In the genomic region with DNA sequence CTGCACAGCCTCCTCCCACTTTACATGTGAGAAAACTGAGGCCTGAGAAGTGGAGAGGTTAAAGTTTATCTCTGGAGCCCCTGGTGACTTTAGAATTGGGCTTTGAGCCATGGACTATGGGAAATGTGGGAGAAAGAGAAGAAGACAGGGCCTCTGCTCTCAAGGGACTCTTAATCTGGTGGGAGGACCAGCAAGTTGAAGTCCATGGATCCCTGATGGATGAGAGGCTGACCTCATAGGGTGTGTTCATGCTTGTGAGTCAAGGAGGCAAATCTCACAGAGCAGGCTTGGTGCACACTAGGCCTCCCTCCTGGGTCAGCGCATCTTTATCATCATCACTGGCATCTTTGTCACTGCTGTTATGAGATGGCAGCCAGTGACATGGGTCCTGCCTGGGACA, we compare ENCODE assay signal across 21 cellular contexts.
A peak's percentile ranks its signal among the peaks of the same experiment; 100 is the strongest.
DNase-seq lines count a peak whose midpoint lies in the region; ATAC-seq and TF ChIP-seq lines count a peak whose summit lies in the region.
"Had no signal": no experiment of that assay in that cellular context is flagged by ENCODE, and none has a peak within 500 bp of the region (broad histone marks: within the 10 kb centered on the region; RNA-seq: fewer than 3 reads in every experiment).

No MANE protein-coding gene starts in this region.

- H3K4me3 ChIP-seq in mammary epithelial cell (replicated peaks in 1 of 3; ENCODE audit: insufficient read depth in 1 of 3, low read depth in 2 of 3, low read length in 3 of 3) (no peak overlapping the region), epithelial cell of esophagus (ENCODE audit: low read length) (no peak overlapping the region), neuronal stem cell (ENCODE audit: low read length in 2 of 2) (no peak overlapping the region), tibial artery (no peak overlapping the region)

- H3K14ac ChIP-seq in neuronal stem cell (ENCODE audit: low read length): no peak overlapping the region

- ATAC-seq in GM18502 (IDR thresholded peaks at IDR 0.05; ENCODE audit: poor library complexity, unreplicated experiment): no peak
- ATAC-seq: SK-N-SH treated with all-trans-retinoic acid at 6 μM for 48 hours had no signal

- in situ Hi-C loops in mammary epithelial cell (cut with MboI; ENCODE audit: low sequenced_read_pairs in 2 of 2): loop anchor here in 1 of 2 donors (10.0 kb wide), 1 partner anchor 533 kb away; a partner anchor contains a TSS

- H3K4me2 ChIP-seq in mammary epithelial cell (ENCODE audit: insufficient read depth, low read depth, low read length): no peak overlapping the region
- no peak overlapping the region for H3K4me2 ChIP-seq in neuronal stem cell (ENCODE audit: insufficient read depth, low read length, poor library complexity, severe bottlenecking)

- H3K79me2 ChIP-seq in mammary epithelial cell (ENCODE audit: insufficient read depth, low read length): no peaks in the 10 kb centered on the region

- TF ChIP-seq CTCF in mammary epithelial cell (conservative IDR thresholded peaks at IDR 0.05 in 1 of 2, IDR thresholded peaks at IDR 0.05 in 1 of 2; ENCODE audit: extremely low read depth in 1 of 2, insufficient read depth in 1 of 2, low read depth in 1 of 2, low read length in 2 of 2): no peak
- TF ChIP-seq CTCF in MCF 10A (IDR thresholded peaks at IDR 0.05; ENCODE audit: unreplicated experiment): no peak
- TF ChIP-seq CTCF in epithelial cell of esophagus (IDR thresholded peaks at IDR 0.05; ENCODE audit: insufficient read depth, low read depth, low read length, missing control alignments): no peak
- no peak for TF ChIP-seq CTCF in tibial artery (IDR thresholded peaks at IDR 0.05)

- no peak overlapping the region for H4K8ac ChIP-seq in neuronal stem cell (ENCODE audit: low read depth, low read length)

- DNase-seq in mammary epithelial cell (peak; percentile 24), MCF 10A (ENCODE audit: unreplicated experiment) (no peak), NCI-H226 (peak; percentile 53), epithelial cell of esophagus (ENCODE audit: low read depth) (peak; percentile 15), neuronal stem cell (ENCODE audit: low spot score) (no peak), tibial artery (no peak), hypothalamus (lab: John Stamatoyannopoulos, UW) (no peak)
- DNase-seq: Caco-2; CD4-positive, alpha-beta T cell; H7; NCI-H1417; NCI-H187; NCI-H2107; NCI-H2227 treated with DMSO at 0.1 percent for 48 hours; NCI-H524; NCI-H82; RPMI8226; SIG-M5 had no signal

- H3K9ac ChIP-seq in mammary epithelial cell (ENCODE audit: insufficient read depth, low read length) (no peak overlapping the region), neuronal stem cell (ENCODE audit: low read depth, low read length, poor library complexity) (no peak overlapping the region)

- H2BK120ac ChIP-seq in neuronal stem cell (ENCODE audit: low read depth, low read length): no peak overlapping the region

- no peak overlapping the region for H2AK5ac ChIP-seq in neuronal stem cell (ENCODE audit: low read depth, low read length)

- H3K36me3 Mint-ChIP-seq in MCF 10A (ENCODE audit: insufficient read depth, unreplicated experiment): no peaks in the 10 kb centered on the region

- H3K9me3 Mint-ChIP-seq in MCF 10A (ENCODE audit: unreplicated experiment): peaks cover 12% of the 10 kb centered on the region

- no peak overlapping the region for H3K23ac ChIP-seq in neuronal stem cell (ENCODE audit: low read depth, low read length, poor library complexity)

- peaks cover 6% of the 10 kb centered on the region for H3K4me1 ChIP-seq in mammary epithelial cell (ENCODE audit: insufficient read depth, low read length)
- peaks cover 0 to 3% of the 10 kb centered on the region in 2 donors for H3K4me1 ChIP-seq in neuronal stem cell (ENCODE audit: control insufficient read depth in 2 of 2, insufficient read depth in 1 of 2, low read depth in 1 of 2, low read length in 2 of 2)
- no peaks in the 10 kb centered on the region for H3K4me1 ChIP-seq in tibial artery
- H3K4me1 ChIP-seq: Caco-2 had no signal

- H3K27me3 ChIP-seq in mammary epithelial cell (ENCODE audit: insufficient read depth, low read length) (no peaks in the 10 kb centered on the region), neuronal stem cell (ENCODE audit: control insufficient read depth in 3 of 3, insufficient read depth in 3 of 3, low read depth in 1 of 3, low read length in 3 of 3) (peaks cover 0 to 4% (median 0%) of the 10 kb centered on the region in 3 experiments), tibial artery (no peaks in the 10 kb centered on the region)

- POLR2A ChIA-PET in MCF 10A (lab: Yijun Ruan, JAX): no interaction called here

- no peaks in the 10 kb centered on the region for H4K20me1 ChIP-seq in mammary epithelial cell (ENCODE audit: insufficient read depth, low read length)

- dilution Hi-C loops in mammary epithelial cell (cut with HindIII; ENCODE audit: low sequenced_read_pairs): no loop called here

- no peaks in the 10 kb centered on the region for H3K4me1 Mint-ChIP-seq in MCF 10A (ENCODE audit: insufficient read depth, unreplicated experiment)

- H3K79me1 ChIP-seq in neuronal stem cell (ENCODE audit: low read depth, low read length): no peaks in the 10 kb centered on the region

- H2BK5ac ChIP-seq in neuronal stem cell (ENCODE audit: low read length): no peak overlapping the region

- 70% methylated on average over 1 of the region's 1 CpG for WGBS in mammary epithelial cell (ENCODE audit: low coverage, missing lambda C conversion rate)
- no CpG with 5 or more reads among the region's 1 CpG for WGBS in neuronal stem cell (ENCODE audit: extremely low coverage in 2 of 2, insufficient read length in 2 of 2, insufficient replicate concordance in 1 of 2), 2 donors

- H2BK12ac ChIP-seq in neuronal stem cell (ENCODE audit: low read length): no peak overlapping the region

- BruUV-seq in mammary epithelial cell (replicated peaks; lab: Mats Ljungman, UMichigan): no TSS peak
- BruUV-seq in MCF 10A (replicated peaks; lab: Mats Ljungman, UMichigan): no TSS peak

- H3K18ac ChIP-seq in neuronal stem cell (ENCODE audit: low read length): peak overlapping the region; percentile 27

- H2AFZ ChIP-seq in mammary epithelial cell (ENCODE audit: low read depth, low read length) (no peak overlapping the region), neuronal stem cell (ENCODE audit: low read length) (no peak overlapping the region)

- no peak overlapping the region for H4K91ac ChIP-seq in neuronal stem cell (ENCODE audit: low read depth, low read length, poor library complexity)

- no peak overlapping the region for H3K4ac ChIP-seq in neuronal stem cell (ENCODE audit: low read length)

- no peak overlapping the region for H2BK15ac ChIP-seq in neuronal stem cell (ENCODE audit: low read length)

- peaks cover 30% of the 10 kb centered on the region for H3K27me3 Mint-ChIP-seq in MCF 10A (ENCODE audit: insufficient read depth, unreplicated experiment)

- H3K27ac ChIP-seq in mammary epithelial cell (ENCODE audit: insufficient read depth, low read depth, low read length): no peak overlapping the region
- H3K27ac ChIP-seq in neuronal stem cell (replicated peaks; ENCODE audit: low read length): no peak overlapping the region
- no peak overlapping the region for H3K27ac ChIP-seq in tibial artery
- H3K27ac ChIP-seq: 22Rv1 had no signal

- H3K36me3 ChIP-seq in mammary epithelial cell (ENCODE audit: insufficient read depth, low read length): no peaks in the 10 kb centered on the region
- no peaks in the 10 kb centered on the region for H3K36me3 ChIP-seq in neuronal stem cell (replicated peaks in 1 of 2; ENCODE audit: control insufficient read depth in 2 of 2, insufficient read depth in 2 of 2, low read length in 2 of 2)
- no peaks in the 10 kb centered on the region for H3K36me3 ChIP-seq in tibial artery

- H3K9me3 ChIP-seq in mammary epithelial cell (replicated peaks; ENCODE audit: insufficient read depth, low read length) (no peaks in the 10 kb centered on the region), neuronal stem cell (replicated peaks in 1 of 2; ENCODE audit: control insufficient read depth in 2 of 2, insufficient read depth in 1 of 2, low read depth in 1 of 2, low read length in 2 of 2) (no peaks in the 10 kb centered on the region), tibial artery (no peaks in the 10 kb centered on the region)
- H3K9me3 ChIP-seq: Caco-2 had no signal

- no peak overlapping the region for H3K27ac Mint-ChIP-seq in MCF 10A (ENCODE audit: low read depth, unreplicated experiment)
- H3K27ac Mint-ChIP-seq: CD4-positive, alpha-beta T cell had no signal

- H3K4me3 Mint-ChIP-seq in MCF 10A (ENCODE audit: unreplicated experiment): no peak overlapping the region
- H3K4me3 Mint-ChIP-seq: CD4-positive, alpha-beta T cell had no signal

- intact Hi-C loops in mammary epithelial cell (cut with micrococcal nuclease) (no loop called here), MCF 10A (cut with micrococcal nuclease) (no loop called here), tibial artery (cut with DNase I; ENCODE audit: low total_unique reads) (loop anchor here (10.0 kb wide), 1 partner anchor 393 kb away; no protein-coding TSS in a partner anchor)

- CTCF ChIA-PET in mammary epithelial cell (lab: Charles Lee; ENCODE audit: low non-redundant PET): no interaction called here
- CTCF ChIA-PET in MCF 10A (lab: Yijun Ruan, JAX): no interaction called here

Comparison
In these comparisons a context has a peak if more than half of its experiments do, and no peak if none do; other contexts are left out.
1. DNase-seq: peak in mammary epithelial cell (single experiment), NCI-H226 (single experiment) and epithelial cell of esophagus (single experiment); none in MCF 10A (single experiment), neuronal stem cell (single experiment), tibial artery (0 of 2) and hypothalamus (0 of 51).